25 cellular contexts compared by ENCODE assay signal in the genomic region with DNA sequence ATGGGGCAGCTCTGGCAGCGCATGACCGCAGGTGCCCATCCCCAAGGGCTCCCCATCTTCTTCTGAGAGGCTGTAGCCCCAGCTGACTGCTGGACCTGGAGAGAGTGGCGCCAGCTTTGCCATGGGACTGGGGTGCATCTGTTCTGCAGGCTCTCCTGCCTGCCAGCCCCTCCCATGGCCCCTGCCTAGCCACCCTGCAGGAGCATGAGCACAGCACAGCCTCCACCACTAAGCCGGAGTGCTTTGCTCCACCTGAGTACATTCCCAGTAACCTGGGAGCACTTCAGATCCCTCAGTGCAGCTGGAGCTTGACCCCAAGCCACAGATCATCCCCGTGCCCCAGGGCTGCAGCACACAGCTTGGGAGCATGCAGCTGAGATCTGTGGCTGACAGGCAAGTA. TPM values are rescaled to one million over a fixed set of nuclear protein-coding genes. Genes with fewer than 3 reads are reported as not detected.
DNase-seq lines count a peak whose midpoint lies in the region; ATAC-seq, FAIRE-seq and TF ChIP-seq lines count a peak whose summit lies in the region.
"Had no signal": no experiment of that assay in that cellular context is flagged by ENCODE, and none has a peak within 500 bp of the region (broad histone marks: within the 10 kb centered on the region; RNA-seq: fewer than 3 reads in every experiment).

No MANE protein-coding gene starts in this region.

- H3K9me3 ChIP-seq in HepG2 (ENCODE audit: low read length): no peaks in the 10 kb centered on the region
- H3K9me3 ChIP-seq in right lobe of liver: no peaks in the 10 kb centered on the region
- no peaks in the 10 kb centered on the region for H3K9me3 ChIP-seq in lower lobe of right lung
- H3K9me3 ChIP-seq in WERI-Rb-1 (ENCODE audit: severe bottlenecking): no peaks in the 10 kb centered on the region
- H3K9me3 ChIP-seq: A549; BE2C; BLaER1 treated with 17β-estradiol and CSF1 and Interleukin-3, amounts not matched to agents 10 nM and 100 nM had no signal

- ATAC-seq in HepG2: no peak; the same call in 2 of the 3 replicates
- no peak for ATAC-seq in right lobe of liver
- ATAC-seq in lower lobe of right lung: peak; percentile 19 to 35
- no peak for ATAC-seq in GM19035 (IDR thresholded peaks at IDR 0.05; ENCODE audit: unreplicated experiment)
- ATAC-seq: A549 had no signal

- intact Hi-C loops in HepG2 (cut with micrococcal nuclease; ENCODE audit: unreplicated experiment): no loop called here
- intact Hi-C loops in right lobe of liver (cut with DNase I): no loop called here
- intact Hi-C loops in lower lobe of right lung (cut with DNase I): no loop called here

- 32% methylated on average over 5 of the region's 5 CpGs for WGBS in HepG2 (ENCODE audit: low lambda C conversion rate)
- 60% methylated on average over 1 of the region's 5 CpGs for WGBS in right lobe of liver (ENCODE audit: insufficient coverage, low coverage, low lambda C conversion rate, missing lambda C conversion rate)

- H3K27me3 ChIP-seq in HepG2 (ENCODE audit: control insufficient read depth in 1 of 2, insufficient read depth in 2 of 2, low read length in 2 of 2) (no peaks in the 10 kb centered on the region; a peak in 1 of 5 replicates), right lobe of liver (peaks cover 0 to 6% of the 10 kb centered on the region in 2 donors), lower lobe of right lung (ENCODE audit: low read depth) (peaks cover 23% of the 10 kb centered on the region), WERI-Rb-1 (ENCODE audit: insufficient read depth, low read depth, severe bottlenecking) (peaks cover 25% of the 10 kb centered on the region)
- H3K27me3 ChIP-seq: BE2C; BLaER1 treated with 17β-estradiol and CSF1 and Interleukin-3, amounts not matched to agents 10 nM and 100 nM had no signal

- no peaks in the 10 kb centered on the region for H3K4me1 Mint-ChIP-seq in chondrocyte (ENCODE audit: low read depth)
- H3K4me1 Mint-ChIP-seq: CD4-positive, alpha-beta memory T cell had no signal

- H3K9ac ChIP-seq in HepG2 (ENCODE audit: insufficient read depth, low read depth, low read length): no peak overlapping the region
- H3K9ac ChIP-seq: BLaER1 treated with 17β-estradiol and CSF1 and Interleukin-3, amounts not matched to agents 10 nM and 100 nM; GM23248 had no signal

- H4K20me1 ChIP-seq in HepG2 (ENCODE audit: insufficient read depth, low read length): no peaks in the 10 kb centered on the region
- H4K20me1 ChIP-seq: BLaER1 treated with 17β-estradiol and CSF1 and Interleukin-3, amounts not matched to agents 10 nM and 100 nM had no signal

- H3K9me3 Mint-ChIP-seq in chondrocyte (ENCODE audit: low read depth): no peaks in the 10 kb centered on the region

- POLR2A ChIA-PET in HepG2 (lab: Yijun Ruan, JAX): no interaction called here

- no peak overlapping the region for H3K27ac Mint-ChIP-seq in chondrocyte (ENCODE audit: unreplicated experiment)
- H3K27ac Mint-ChIP-seq: CD4-positive, alpha-beta memory T cell had no signal

- no peaks in the 10 kb centered on the region for H3K36me3 Mint-ChIP-seq in chondrocyte (ENCODE audit: low read depth)
- H3K36me3 Mint-ChIP-seq: CD4-positive, alpha-beta memory T cell had no signal

- CTCF ChIA-PET in HepG2 (lab: Yijun Ruan, JAX; ENCODE audit: low intra/inter-chr PET ratio, low total read pairs): no interaction called here

- H3K27ac ChIP-seq in HepG2 (ENCODE audit: extremely low read length, insufficient read depth, low read length) (no peak overlapping the region), right lobe of liver (no peak overlapping the region), lower lobe of right lung (no peak overlapping the region), WERI-Rb-1 (no peak overlapping the region), coronary artery (no peak overlapping the region)
- H3K27ac ChIP-seq: A549; BLaER1 treated with 17β-estradiol and CSF1 and Interleukin-3, amounts not matched to agents 10 nM and 100 nM; GM23248 had no signal

- TF ChIP-seq CTCF in HepG2 (CRISPR knock-in tag; IDR thresholded peaks at IDR 0.05) (no peak), right lobe of liver (IDR thresholded peaks at IDR 0.05) (no peak), chondrocyte (IDR thresholded peaks at IDR 0.05) (no peak), lower lobe of right lung (IDR thresholded peaks at IDR 0.05) (no peak), WERI-Rb-1 (IDR thresholded peaks at IDR 0.05; ENCODE audit: low read depth, low read length) (no peak), coronary artery (IDR thresholded peaks at IDR 0.05) (no peak)

- TF ChIP-seq POLR2A in HepG2 (IDR thresholded peaks at IDR 0.05; ENCODE audit: insufficient read depth in 1 of 2, low read depth in 2 of 2, low read length in 2 of 2) (no peak), right lobe of liver (IDR thresholded peaks at IDR 0.05) (no peak)

- no peak overlapping the region for H2AFZ ChIP-seq in HepG2 (ENCODE audit: low read length)
- H2AFZ ChIP-seq: GM23248 had no signal

- H3K79me2 ChIP-seq in HepG2 (ENCODE audit: insufficient read depth, low read length): no peaks in the 10 kb centered on the region

- BruUV-seq in HepG2 (replicated peaks; lab: Mats Ljungman, UMichigan): no TSS peak

- no peak for TF ChIP-seq RAD21 in HepG2 (CRISPR knock-in tag; IDR thresholded peaks at IDR 0.05)

- no peaks in the 10 kb centered on the region for H3K36me3 ChIP-seq in HepG2 (replicated peaks in 1 of 2; ENCODE audit: control insufficient read depth in 1 of 2, insufficient read depth in 2 of 2, low read length in 2 of 2)
- H3K36me3 ChIP-seq in right lobe of liver: no peaks in the 10 kb centered on the region
- H3K36me3 ChIP-seq in lower lobe of right lung: no peaks in the 10 kb centered on the region
- no peaks in the 10 kb centered on the region for H3K36me3 ChIP-seq in WERI-Rb-1
- H3K36me3 ChIP-seq: BE2C; BLaER1 treated with 17β-estradiol and CSF1 and Interleukin-3, amounts not matched to agents 10 nM and 100 nM had no signal

- H3K4me1 ChIP-seq in HepG2 (ENCODE audit: insufficient read depth, low read length): no peaks in the 10 kb centered on the region
- no peaks in the 10 kb centered on the region for H3K4me1 ChIP-seq in right lobe of liver
- no peaks in the 10 kb centered on the region for H3K4me1 ChIP-seq in lower lobe of right lung
- H3K4me1 ChIP-seq: A549; BE2C; BLaER1 treated with 17β-estradiol and CSF1 and Interleukin-3, amounts not matched to agents 10 nM and 100 nM had no signal

- TF ChIP-seq EP300 in HepG2 (IDR thresholded peaks at IDR 0.05; ENCODE audit: low read depth in 2 of 2, low read length in 2 of 2): no peak
- TF ChIP-seq EP300 in HepG2 (CRISPR knock-in tag; IDR thresholded peaks at IDR 0.05; ENCODE audit: borderline replicate concordance): no peak

- in situ Hi-C loops in HepG2 (cut with HindIII; ENCODE audit: extremely low pct_ligation_motif_present, low pct_unique_long_range_greater_than_20kb): no loop called here

- H3K4me3 ChIP-seq in HepG2 (replicated peaks in 1 of 3; ENCODE audit: insufficient read depth in 1 of 3, low read depth in 2 of 3, low read length in 3 of 3) (no peak overlapping the region), right lobe of liver (no peak overlapping the region), lower lobe of right lung (no peak overlapping the region), WERI-Rb-1 (ENCODE audit: low read depth, low read length) (no peak overlapping the region), coronary artery (no peak overlapping the region)
- H3K4me3 ChIP-seq: A549; BLaER1 treated with 17β-estradiol and CSF1 and Interleukin-3, amounts not matched to agents 10 nM and 100 nM; GM23248 had no signal

- no peak overlapping the region for H3K4me3 Mint-ChIP-seq in chondrocyte (ENCODE audit: unreplicated experiment)
- H3K4me3 Mint-ChIP-seq: CD4-positive, alpha-beta memory T cell had no signal

- H3K27me3 Mint-ChIP-seq in chondrocyte (ENCODE audit: low read depth): peaks cover 38% of the 10 kb centered on the region

- no peak for DNase-seq in HepG2 (ENCODE audit: low spot score)
- no peak for DNase-seq in right lobe of liver
- peak; percentile 69 for DNase-seq in chondrocyte (ENCODE audit: low spot score)
- no peak for DNase-seq in lower lobe of right lung
- no peak for DNase-seq in WERI-Rb-1
- DNase-seq in coronary artery (ENCODE audit: low spot score): no peak
- DNase-seq: 8988T; ACHN; AML-193; BE2C; Calu3; CD4-positive, alpha-beta memory T cell; COR-L47; DMS153; DND-41; GM23248; H7; HCEC 1CT had no signal

- no peak overlapping the region for H3K4me2 ChIP-seq in HepG2 (ENCODE audit: low read depth, low read length)
- H3K4me2 ChIP-seq: A549; BLaER1 treated with 17β-estradiol and CSF1 and Interleukin-3, amounts not matched to agents 10 nM and 100 nM had no signal

- FAIRE-seq in HepG2 (lab: Jason Lieb, UNC): no peak
- FAIRE-seq: A549, G401.6, GM12892, GM19239, H1 had no signal

RNA-seq across cellular contexts. Expression of a gene that starts 16.0 kb away (rescaled TPM):
- total RNA-seq in HepG2 (2016; rRNA removed; fragmentation: Illumina TruSeq; extraction: Trizol) (not detected in 2 replicates), right lobe of liver (not detected), chondrocyte (not detected in 3 replicates), lower lobe of right lung (not detected)
- total RNA-seq in HepG2 (2016; cell fraction: cytosol; rRNA removed; fragmentation: Illumina TruSeq; extraction: Trizol; ENCODE audit: low read depth): not detected in 2 replicates
- not detected in 2 replicates for total RNA-seq in HepG2 (2016; cell fraction: insoluble cytoplasmic fraction; rRNA removed; fragmentation: Illumina TruSeq; extraction: Trizol)
- not detected in 2 replicates for total RNA-seq in HepG2 (2016; cell fraction: membrane; rRNA removed; fragmentation: Illumina TruSeq; extraction: Trizol)
- total RNA-seq in HepG2 (2016; cell fraction: nucleus; rRNA removed; fragmentation: Illumina TruSeq; extraction: Trizol): not detected in 2 replicates
- not detected in 2 replicates for polyA plus RNA-seq in HepG2 (2011; rRNA removed)
- polyA plus RNA-seq in HepG2 (2011; cell fraction: cytosol; rRNA removed): not detected in 2 replicates
- not detected in 2 replicates for polyA plus RNA-seq in HepG2 (2011; cell fraction: nucleus; rRNA removed)
- not detected in 2 replicates for polyA plus RNA-seq in HepG2 (2012)
- polyA plus RNA-seq in HepG2 (2016; cell fraction: cytosol; fragmentation: Illumina TruSeq; extraction: Trizol; ENCODE audit: low read depth): not detected in 2 replicates
- not detected in 2 replicates for polyA plus RNA-seq in HepG2 (2016; cell fraction: insoluble cytoplasmic fraction; fragmentation: Illumina TruSeq; extraction: Trizol; ENCODE audit: low read depth)
- polyA plus RNA-seq in HepG2 (2016; cell fraction: membrane; fragmentation: Illumina TruSeq; extraction: Trizol; ENCODE audit: low read depth): not detected in 2 replicates
- not detected in 2 replicates for polyA plus RNA-seq in HepG2 (2016; cell fraction: nucleus; fragmentation: Illumina TruSeq; extraction: Trizol; ENCODE audit: insufficient read depth, low read depth)
- not detected in 2 replicates for polyA minus RNA-seq in HepG2 (2011; rRNA and poly(A)+ RNA removed; ENCODE audit: low replicate concordance)
- polyA minus RNA-seq in HepG2 (2011; cell fraction: cytosol; rRNA and poly(A)+ RNA removed): not detected in 2 replicates
- polyA minus RNA-seq in HepG2 (2011; cell fraction: nucleus; rRNA and poly(A)+ RNA removed): not detected in 2 replicates
- total RNA-seq: Calu3; CD4-positive, alpha-beta memory T cell; GM23248; H1; H7 had no signal
- polyA plus RNA-seq: A549; CD4-positive, alpha-beta memory T cell; GM23248; H1 had no signal

RNA-seq across cellular contexts. Expression of a gene that starts 38.9 kb away (rescaled TPM):
- not detected in 2 replicates for total RNA-seq in HepG2 (2016; rRNA removed; fragmentation: Illumina TruSeq; extraction: Trizol)
- total RNA-seq in HepG2 (2016; cell fraction: cytosol; rRNA removed; fragmentation: Illumina TruSeq; extraction: Trizol; ENCODE audit: low read depth): not detected in 2 replicates
- not detected in 2 replicates for total RNA-seq in HepG2 (2016; cell fraction: insoluble cytoplasmic fraction; rRNA removed; fragmentation: Illumina TruSeq; extraction: Trizol)
- total RNA-seq in HepG2 (2016; cell fraction: membrane; rRNA removed; fragmentation: Illumina TruSeq; extraction: Trizol): not detected in 2 replicates
- not detected in 2 replicates for total RNA-seq in HepG2 (2016; cell fraction: nucleus; rRNA removed; fragmentation: Illumina TruSeq; extraction: Trizol)
- not detected in 2 replicates for polyA plus RNA-seq in HepG2 (2011; rRNA removed)
- polyA plus RNA-seq in HepG2 (2011; cell fraction: cytosol; rRNA removed): not detected in 2 replicates
- polyA plus RNA-seq in HepG2 (2011; cell fraction: nucleus; rRNA removed): not detected in 2 replicates
- polyA plus RNA-seq in HepG2 (2012): not detected in 2 replicates
- not detected in 2 replicates for polyA plus RNA-seq in HepG2 (2016; cell fraction: cytosol; fragmentation: Illumina TruSeq; extraction: Trizol; ENCODE audit: low read depth)
- not detected in 2 replicates for polyA plus RNA-seq in HepG2 (2016; cell fraction: insoluble cytoplasmic fraction; fragmentation: Illumina TruSeq; extraction: Trizol; ENCODE audit: low read depth)
- not detected in 2 replicates for polyA plus RNA-seq in HepG2 (2016; cell fraction: membrane; fragmentation: Illumina TruSeq; extraction: Trizol; ENCODE audit: low read depth)
- polyA plus RNA-seq in HepG2 (2016; cell fraction: nucleus; fragmentation: Illumina TruSeq; extraction: Trizol; ENCODE audit: insufficient read depth, low read depth): not detected in 2 replicates
- polyA minus RNA-seq in HepG2 (2011; rRNA and poly(A)+ RNA removed; ENCODE audit: low replicate concordance): not detected in 2 replicates
- polyA minus RNA-seq in HepG2 (2011; cell fraction: cytosol; rRNA and poly(A)+ RNA removed): not detected in 2 replicates
- polyA minus RNA-seq in HepG2 (2011; cell fraction: nucleus; rRNA and poly(A)+ RNA removed): not detected in 2 replicates
- total RNA-seq in right lobe of liver: not detected
- total RNA-seq in chondrocyte: not detected in 3 replicates
- total RNA-seq in lower lobe of right lung: not detected
- total RNA-seq: Calu3; CD4-positive, alpha-beta memory T cell; GM23248; H1; H7 had no signal
- polyA plus RNA-seq: A549; CD4-positive, alpha-beta memory T cell; GM23248; H1 had no signal

RNA-seq across cellular contexts. Expression of a gene that starts 53.8 kb away (rescaled TPM):
- total RNA-seq in HepG2 (2016; rRNA removed; fragmentation: Illumina TruSeq; extraction: Trizol) (not detected in 2 replicates), right lobe of liver (not detected), chondrocyte (not detected in 3 replicates), lower lobe of right lung (not detected)
- total RNA-seq in HepG2 (2016; cell fraction: cytosol; rRNA removed; fragmentation: Illumina TruSeq; extraction: Trizol; ENCODE audit: low read depth): not detected in 2 replicates
- not detected in 2 replicates for total RNA-seq in HepG2 (2016; cell fraction: insoluble cytoplasmic fraction; rRNA removed; fragmentation: Illumina TruSeq; extraction: Trizol)
- total RNA-seq in HepG2 (2016; cell fraction: membrane; rRNA removed; fragmentation: Illumina TruSeq; extraction: Trizol): not detected in 2 replicates
- total RNA-seq in HepG2 (2016; cell fraction: nucleus; rRNA removed; fragmentation: Illumina TruSeq; extraction: Trizol): not detected in 2 replicates
- not detected in 2 replicates for polyA plus RNA-seq in HepG2 (2011; rRNA removed)
- polyA plus RNA-seq in HepG2 (2011; cell fraction: cytosol; rRNA removed): not detected in 2 replicates
- not detected in 2 replicates for polyA plus RNA-seq in HepG2 (2011; cell fraction: nucleus; rRNA removed)
- polyA plus RNA-seq in HepG2 (2012): not detected in 2 replicates
- not detected in 2 replicates for polyA plus RNA-seq in HepG2 (2016; cell fraction: cytosol; fragmentation: Illumina TruSeq; extraction: Trizol; ENCODE audit: low read depth)
- not detected in 2 replicates for polyA plus RNA-seq in HepG2 (2016; cell fraction: insoluble cytoplasmic fraction; fragmentation: Illumina TruSeq; extraction: Trizol; ENCODE audit: low read depth)
- not detected in 2 replicates for polyA plus RNA-seq in HepG2 (2016; cell fraction: membrane; fragmentation: Illumina TruSeq; extraction: Trizol; ENCODE audit: low read depth)
- not detected in 2 replicates for polyA plus RNA-seq in HepG2 (2016; cell fraction: nucleus; fragmentation: Illumina TruSeq; extraction: Trizol; ENCODE audit: insufficient read depth, low read depth)
- not detected in 2 replicates for polyA minus RNA-seq in HepG2 (2011; rRNA and poly(A)+ RNA removed; ENCODE audit: low replicate concordance)
- polyA minus RNA-seq in HepG2 (2011; cell fraction: cytosol; rRNA and poly(A)+ RNA removed): not detected in 2 replicates
- polyA minus RNA-seq in HepG2 (2011; cell fraction: nucleus; rRNA and poly(A)+ RNA removed): not detected in 2 replicates
- total RNA-seq: Calu3; CD4-positive, alpha-beta memory T cell; GM23248; H1; H7 had no signal
- polyA plus RNA-seq: A549; CD4-positive, alpha-beta memory T cell; GM23248; H1 had no signal

Comparison
In these comparisons a context has a peak if more than half of its experiments do, and no peak if none do; other contexts are left out.
1. ATAC-seq: peak in lower lobe of right lung (2 of 2); none in HepG2 (single experiment), right lobe of liver (0 of 4) and GM19035 (single experiment).